11 cellular contexts compared by ENCODE assay signal in the genomic region with DNA sequence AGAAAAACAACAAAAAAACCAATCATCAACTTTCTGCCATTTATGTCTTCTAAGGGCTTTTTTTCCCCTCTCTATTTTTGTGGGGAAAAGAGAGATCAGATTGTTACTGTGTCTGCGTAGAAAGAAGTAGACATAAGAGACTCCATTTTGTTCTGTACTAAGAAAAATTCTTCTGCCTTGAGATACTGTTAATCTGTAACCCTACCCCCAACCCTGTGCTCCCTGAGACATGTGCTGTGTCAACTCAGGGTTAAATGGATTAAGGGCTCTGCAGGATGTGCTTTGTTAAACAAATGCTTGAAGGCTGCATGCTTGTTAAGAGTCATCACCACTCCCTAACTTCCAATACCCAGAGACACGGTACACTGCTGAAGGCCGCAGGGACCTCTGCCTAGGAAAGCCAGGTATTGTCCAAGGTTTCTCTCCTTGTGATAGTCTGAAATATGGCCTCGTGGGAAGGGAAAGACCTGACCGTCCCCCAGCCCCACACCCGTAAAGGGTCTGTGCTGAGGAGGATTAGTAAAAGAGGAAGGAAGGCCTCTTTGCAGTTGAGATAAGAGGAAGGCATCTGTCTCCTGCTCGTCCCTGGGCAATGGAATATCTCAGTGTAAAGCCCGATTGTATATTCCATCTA. TPM values are rescaled to one million over a fixed set of nuclear protein-coding genes. Genes with fewer than 3 reads are reported as not detected.
DNase-seq lines count a peak whose midpoint lies in the region; ATAC-seq and TF ChIP-seq lines count a peak whose summit lies in the region.
"Not testable (repeated sequence)": the region's sequence is repeated elsewhere in the genome, so short reads cannot be mapped to it uniquely, and the experiment has no call there.
"Had no signal": no experiment of that assay in that cellular context is flagged by ENCODE, and none has a peak within 500 bp of the region (broad histone marks: within the 10 kb centered on the region; RNA-seq: fewer than 3 reads in every experiment).

No MANE protein-coding gene starts in this region.

- CTCF ChIA-PET in activated B cell treated with CpG ODN at 0.5 μM for 24 hours (lab: Charles Lee), result not testable (repeated sequence)

- H3K27ac Mint-ChIP-seq in activated B cell treated with CpG ODN at 0.5 μM for 24 hours, result not testable (repeated sequence)

- H2BK5ac ChIP-seq in mesendoderm (ENCODE audit: low read length), result peak overlapping the region; percentile 62

- H3K4me3 Mint-ChIP-seq in activated B cell treated with CpG ODN at 0.5 μM for 24 hours, result peak overlapping the region; percentile 53

- H3K4me1 Mint-ChIP-seq in activated B cell treated with CpG ODN at 0.5 μM for 24 hours, result peaks cover 12% of the 10 kb centered on the region

- H3K56ac ChIP-seq in mesendoderm (ENCODE audit: low read length), result peak overlapping the region; percentile 63

- H3K27me3 ChIP-seq in HUES48 (ENCODE audit: control insufficient read depth, insufficient read depth, low read length), result peaks cover 12% of the 10 kb centered on the region
- not testable (repeated sequence) for H3K27me3 ChIP-seq in mesendoderm (ENCODE audit: insufficient read depth, low read length, poor library complexity)

- H3K4ac ChIP-seq in mesendoderm (ENCODE audit: low read depth, low read length), result not testable (repeated sequence)

- not testable (repeated sequence) for H3K79me2 ChIP-seq in mesendoderm (ENCODE audit: control insufficient read depth, insufficient read depth, low read length)

- POLR2A ChIA-PET in activated B cell treated with CpG ODN at 0.5 μM for 24 hours (lab: Charles Lee), result interaction anchor here (0.7 kb wide), 1 partner anchor 344 kb away, joined by 8 read pairs; no protein-coding TSS in a partner anchor

- H3K27ac ChIP-seq in HUES48 (ENCODE audit: low read depth, low read length) (peak overlapping the region; percentile 89), mesendoderm (ENCODE audit: low read depth, low read length) (peak overlapping the region; percentile 67)

- not testable (repeated sequence) for H3K79me1 ChIP-seq in mesendoderm (ENCODE audit: low read length)

- H3K9ac ChIP-seq in HUES48 (ENCODE audit: low read depth, low read length) (peak overlapping the region; percentile 57; the same call in 1 of the 2 replicates), mesendoderm (ENCODE audit: low read length) (peak overlapping the region; percentile 10)

- not testable (repeated sequence) for H3K9me3 Mint-ChIP-seq in activated B cell treated with CpG ODN at 0.5 μM for 24 hours

- TF ChIP-seq CTCF in activated B cell treated with CpG ODN at 0.5 μM for 24 hours (IDR thresholded peaks at IDR 0.05), result not testable (repeated sequence)

- peak overlapping the region; percentile 70 for H3K18ac ChIP-seq in mesendoderm (ENCODE audit: low read length)

- intact Hi-C loops in activated B cell treated with CpG ODN at 0.5 μM for 24 hours (cut with micrococcal nuclease), result not testable (repeated sequence)

- WGBS in mesendoderm (ENCODE audit: extremely low coverage, insufficient coverage, low lambda C conversion rate), result no CpG with 5 or more reads among the region's 8 CpGs

- H4K8ac ChIP-seq in mesendoderm (ENCODE audit: low read depth, low read length), result not testable (repeated sequence)

- H3K36me3 ChIP-seq in HUES48 (ENCODE audit: control insufficient read depth, insufficient read depth, low read length); mesendoderm (ENCODE audit: control insufficient read depth, insufficient read depth, low read length): not testable (repeated sequence)

- H4K5ac ChIP-seq in mesendoderm (ENCODE audit: low read length), result not testable (repeated sequence)

- not testable (repeated sequence) for H3K4me3 ChIP-seq in HUES48 (ENCODE audit: low read depth, low read length); mesendoderm (ENCODE audit: low read length)

- H2AK5ac ChIP-seq in mesendoderm (ENCODE audit: low read length), result not testable (repeated sequence)

- not testable (repeated sequence) for H3K9me3 ChIP-seq in HUES48 (ENCODE audit: control insufficient read depth, insufficient read depth, low read length)

- peak overlapping the region; percentile 86 for H2BK120ac ChIP-seq in mesendoderm (ENCODE audit: low read depth, low read length)

- peaks cover 27% of the 10 kb centered on the region for H3K4me1 ChIP-seq in HUES48 (ENCODE audit: control insufficient read depth, insufficient read depth, low read length)
- peaks cover 17% of the 10 kb centered on the region for H3K4me1 ChIP-seq in mesendoderm (ENCODE audit: control insufficient read depth, low read depth, low read length)

- ATAC-seq in activated B cell treated with CpG ODN at 0.5 μM for 24 hours (ENCODE audit: low read depth), result not testable (repeated sequence)

- not testable (repeated sequence) for H2BK15ac ChIP-seq in mesendoderm (replicated peaks; ENCODE audit: low read depth)

- peak; percentile 61 for DNase-seq in DMS53 (lab: John Stamatoyannopoulos, UW)
- peak; percentile 9 for DNase-seq in NCI-H2029 (lab: John Stamatoyannopoulos, UW)
- peak; percentile 86 for DNase-seq in OCI-M1 (lab: John Stamatoyannopoulos, UW)
- not testable (repeated sequence) for DNase-seq in activated B cell treated with CpG ODN at 0.5 μM for 24 hours
- peak; percentile 13 for DNase-seq in glomerular visceral epithelial cell (ENCODE audit: extremely low spot score)
- peak; percentile 93 for DNase-seq in mesendoderm

- H3K23ac ChIP-seq in mesendoderm (ENCODE audit: low read length), result not testable (repeated sequence)

- H3K27me3 Mint-ChIP-seq in activated B cell treated with CpG ODN at 0.5 μM for 24 hours, result not testable (repeated sequence)

- H3K36me3 Mint-ChIP-seq in activated B cell treated with CpG ODN at 0.5 μM for 24 hours (ENCODE audit: low read depth), result not testable (repeated sequence)

- not testable (repeated sequence) for H3K4me2 ChIP-seq in mesendoderm (ENCODE audit: low read length)

RNA-seq across cellular contexts. Expression of a gene that starts 14.2 kb away (rescaled TPM):
- total RNA-seq in activated B cell treated with CpG ODN at 0.5 μM for 24 hours, result 11.4 and 14.2 TPM in 2 replicates
- polyA plus RNA-seq in mesendoderm (2013, experiment 1 of 2), result 11.1 TPM
- polyA plus RNA-seq in mesendoderm (2013, experiment 2 of 2), result 10.8 TPM

RNA-seq across cellular contexts. Expression of a gene that starts 36.0 kb away (rescaled TPM):
- 0.42 TPM in 2 replicates for total RNA-seq in activated B cell treated with CpG ODN at 0.5 μM for 24 hours
- polyA plus RNA-seq in mesendoderm (2013, experiment 1 of 2), result 21.7 TPM
- polyA plus RNA-seq in mesendoderm (2013, experiment 2 of 2), result 22.9 TPM
- total RNA-seq: gastroesophageal sphincter had no signal

RNA-seq across cellular contexts. Expression of a gene that starts 57.4 kb away (rescaled TPM):
- not detected in 2 replicates for total RNA-seq in activated B cell treated with CpG ODN at 0.5 μM for 24 hours
- 0.51 TPM for polyA plus RNA-seq in mesendoderm (2013, experiment 1 of 2)
- 0.38 TPM for polyA plus RNA-seq in mesendoderm (2013, experiment 2 of 2)
- total RNA-seq: activated T-cell treated with anti-CD3 and anti-CD28 coated beads, Interleukin-2, amount 50 U/mL, for 72 hours; HT-29; MCF 10A had no signal
